7 cellular contexts compared by ENCODE assay signal in genomic region chr6:31740397-31741223, GRCh38. TPM values are rescaled to one million over a fixed set of nuclear protein-coding genes. Genes with fewer than 3 reads are reported as not detected.
DNase-seq lines count a peak whose midpoint lies in the region; ATAC-seq and TF ChIP-seq lines count a peak whose summit lies in the region.
"Had no signal": no experiment of that assay in that cellular context is flagged by ENCODE, and none has a peak within 500 bp of the region (broad histone marks: within the 10 kb centered on the region; RNA-seq: fewer than 3 reads in every experiment).

No MANE protein-coding gene starts in this region.

- WGBS in body of pancreas, 2 donors: 20 to 22% methylated on average over 29 of the region's 29 CpGs

- H3K36me3 ChIP-seq in body of pancreas (replicated peaks in 1 of 2; ENCODE audit: insufficient read depth in 1 of 2, low read depth in 2 of 2): no peaks in the 10 kb centered on the region

- H3K27me3 Mint-ChIP-seq in natural killer cell treated with Interleukin-12 subunit alpha and Interleukin-12 subunit beta and Interleukin-15 and Interleukin-18, amount 100 ng/mL, for 72 hours: no peaks in the 10 kb centered on the region

- no peak for TF ChIP-seq POLR2A in body of pancreas (IDR thresholded peaks at IDR 0.05)

- H3K27ac Mint-ChIP-seq in natural killer cell treated with Interleukin-12 subunit alpha and Interleukin-12 subunit beta and Interleukin-15 and Interleukin-18, amount 100 ng/mL, for 72 hours: peak overlapping the region; percentile 92

- no peak for TF ChIP-seq CTCF in body of pancreas (IDR thresholded peaks at IDR 0.05)

- no peak for ATAC-seq in body of pancreas
- peak in 1 of 2 donors; percentile 0 for ATAC-seq in natural killer cell treated with Interleukin-12 subunit alpha and Interleukin-12 subunit beta and Interleukin-15 and Interleukin-18, amount 100 ng/mL, for 72 hours

- no peaks in the 10 kb centered on the region for H3K27me3 ChIP-seq in body of pancreas

- H3K4me3 Mint-ChIP-seq in natural killer cell treated with Interleukin-12 subunit alpha and Interleukin-12 subunit beta and Interleukin-15 and Interleukin-18, amount 100 ng/mL, for 72 hours: peak overlapping the region; percentile 96

- no peaks in the 10 kb centered on the region for H3K9me3 Mint-ChIP-seq in natural killer cell treated with Interleukin-12 subunit alpha and Interleukin-12 subunit beta and Interleukin-15 and Interleukin-18, amount 100 ng/mL, for 72 hours

- no peaks in the 10 kb centered on the region for H3K9me3 ChIP-seq in body of pancreas

- H3K4me1 Mint-ChIP-seq in natural killer cell treated with Interleukin-12 subunit alpha and Interleukin-12 subunit beta and Interleukin-15 and Interleukin-18, amount 100 ng/mL, for 72 hours (ENCODE audit: low read depth in 2 of 2): peaks cover 42 to 57% of the 10 kb centered on the region in 2 donors

- H3K4me3 ChIP-seq in body of pancreas: peak overlapping the region; percentile 26 to 62

- peak overlapping the region in 3 of 4 donors; percentile 86 to 91 (median 90) for H3K27ac ChIP-seq in body of pancreas

- intact Hi-C loops in body of pancreas (cut with DNase I): no loop called here

- peaks cover 6% of the 10 kb centered on the region for H3K36me3 Mint-ChIP-seq in natural killer cell treated with Interleukin-12 subunit alpha and Interleukin-12 subunit beta and Interleukin-15 and Interleukin-18, amount 100 ng/mL, for 72 hours

- DNase-seq in NCI-H2196 (lab: John Stamatoyannopoulos, UW; ENCODE audit: unreplicated experiment): peak; percentile 50
- DNase-seq in NCI-H2196 treated with DMSO at 0.1 percent for 48 hours (lab: John Stamatoyannopoulos, UW; ENCODE audit: unreplicated experiment): no peak
- DNase-seq in body of pancreas: no peak
- no peak for DNase-seq in natural killer cell treated with Interleukin-12 subunit alpha and Interleukin-12 subunit beta and Interleukin-15 and Interleukin-18, amount 100 ng/mL, for 72 hours (ENCODE audit: low spot score)
- no peak for DNase-seq in NCI-H446 treated with DMSO at 0.1 percent for 48 hours (lab: John Stamatoyannopoulos, UW)
- DNase-seq in activated gamma-delta T cell (lab: John Stamatoyannopoulos, UW): no peak

- H3K4me1 ChIP-seq in body of pancreas: peaks cover 38% of the 10 kb centered on the region

RNA-seq across cellular contexts. Expression of gene MSH5, which starts 0.8 kb away (rescaled TPM):
- total RNA-seq in body of pancreas: 10 to 100 TPM in 1 of 2 donors, 1 to 10 TPM in 1; 6.7 to 12.9 TPM
- 100 to 1,000 TPM in 1 of 2 donors, 10 to 100 TPM in 1; 36.2 to 154 TPM for total RNA-seq in natural killer cell treated with Interleukin-12 subunit alpha and Interleukin-12 subunit beta and Interleukin-15 and Interleukin-18, amount 100 ng/mL, for 72 hours

RNA-seq across cellular contexts. Expression of gene CLIC1, which starts 4.3 kb away (rescaled TPM):
- total RNA-seq in body of pancreas: 10 to 100 TPM; 68.9 to 92.9 TPM
- total RNA-seq in natural killer cell treated with Interleukin-12 subunit alpha and Interleukin-12 subunit beta and Interleukin-15 and Interleukin-18, amount 100 ng/mL, for 72 hours: 100 to 1,000 TPM; 468 to 581 TPM

RNA-seq across cellular contexts. Expression of gene DDAH2, which starts 11.5 kb away (rescaled TPM):
- total RNA-seq in body of pancreas: 10 to 100 TPM; 23.6 to 40.5 TPM
- 10 to 100 TPM; 18.8 to 24.4 TPM for total RNA-seq in natural killer cell treated with Interleukin-12 subunit alpha and Interleukin-12 subunit beta and Interleukin-15 and Interleukin-18, amount 100 ng/mL, for 72 hours

RNA-seq across cellular contexts. Expression of gene MPIG6B, which starts 17.4 kb away (rescaled TPM):
- not detected for total RNA-seq in body of pancreas
- under 1 TPM in 1 of 2 donors, not detected in 1; 0.21 TPM for total RNA-seq in natural killer cell treated with Interleukin-12 subunit alpha and Interleukin-12 subunit beta and Interleukin-15 and Interleukin-18, amount 100 ng/mL, for 72 hours
- total RNA-seq: glomerular endothelial cell had no signal

RNA-seq across cellular contexts. Expression of gene LY6G6C, which starts 19.1 kb away (rescaled TPM):
- total RNA-seq in body of pancreas: not detected
- not detected for total RNA-seq in natural killer cell treated with Interleukin-12 subunit alpha and Interleukin-12 subunit beta and Interleukin-15 and Interleukin-18, amount 100 ng/mL, for 72 hours
- total RNA-seq: glomerular endothelial cell had no signal

Comparison
In these comparisons a context has a peak if more than half of its experiments do, and no peak if none do; other contexts are left out.
1. RNA of gene CLIC1, which starts 4.3 kb away (total RNA-seq): 468 to 581 TPM in natural killer cell treated with Interleukin-12 subunit alpha and Interleukin-12 subunit beta and Interleukin-15 and Interleukin-18, amount 100 ng/mL, for 72 hours; 68.9 to 92.9 TPM in body of pancreas; every median in the first group is over 4 times any median in the second.